33 cellular contexts compared by ENCODE assay signal in the genomic region with DNA sequence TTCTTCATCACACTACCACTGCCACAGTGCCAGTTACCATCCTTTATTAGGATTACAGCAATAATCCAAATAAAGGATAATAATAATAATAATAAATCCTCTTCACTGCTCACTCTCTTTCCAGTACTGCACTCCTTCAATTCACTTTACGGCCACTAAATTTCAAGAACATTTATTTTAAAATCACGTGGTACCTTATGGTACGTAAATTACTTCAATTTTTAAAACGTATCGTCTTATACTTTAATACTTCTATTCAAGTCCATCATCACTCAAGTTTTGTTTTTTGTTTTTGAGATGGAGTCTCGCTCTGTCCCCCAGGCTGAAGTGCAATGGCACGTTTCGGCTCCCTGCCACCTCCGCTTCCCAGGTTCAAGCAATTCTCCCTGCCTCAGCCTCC.
"Had no signal": no experiment of that assay in that cellular context is flagged by ENCODE, and none has a peak within 500 bp of the region (broad histone marks: within the 10 kb centered on the region; RNA-seq: fewer than 3 reads in every experiment).

No MANE protein-coding gene starts in this region.

- H3K4me3 ChIP-seq: ascending aorta had no signal

- H3K4me3 Mint-ChIP-seq: activated B cell treated with CpG ODN at 0.5 μM for 24 hours; activated CD4-positive, alpha-beta memory T cell treated with anti-CD3 and anti-CD28 coated beads, Interleukin-2, amount 10 ng/mL, durations not matched to agents 7 days and 5 days; activated CD4-positive, alpha-beta T cell treated with anti-CD3 and anti-CD28 coated beads for 36 hours; activated CD4-positive, alpha-beta T cell treated with anti-CD3 and anti-CD28 coated beads, Interleukin-2, amount 10 ng/mL, durations not matched to agents 7 days and 5 days; activated CD8-positive, alpha-beta memory T cell treated with anti-CD3 and anti-CD28 coated beads, Interleukin-2, amount 10 ng/mL, durations not matched to agents 7 days and 5 days; activated CD8-positive, alpha-beta T cell treated with anti-CD3 and anti-CD28 coated beads, Interleukin-2, amount 10 ng/mL, durations not matched to agents 7 days and 5 days; activated naive CD4-positive, alpha-beta T cell treated with anti-CD3 and anti-CD28 coated beads, Interleukin-2, amount 10 ng/mL, durations not matched to agents 7 days and 5 days; activated naive CD4-positive, alpha-beta T cell treated with anti-CD3 and anti-CD28 coated beads, Interleukin-2, amount 50 U/mL, for 24 hours; activated naive CD8-positive, alpha-beta T cell; activated naive CD8-positive, alpha-beta T cell treated with anti-CD3 and anti-CD28 coated beads, Interleukin-2, amount 10 ng/mL, durations not matched to agents 7 days and 5 days; activated naive CD8-positive, alpha-beta T cell treated with anti-CD3 and anti-CD28 coated beads, Interleukin-2, amount 50 U/mL, for 24 hours; activated T-cell treated with anti-CD3 and anti-CD28 coated beads, Interleukin-2, amount 50 U/mL, for 24 hours; brain; T-helper 1 cell treated with Interleukin-12 subunit alpha and Interleukin-12 subunit beta and Interleukin-4 antibody, amounts not matched to agents 30 μg/mL and 1 μg/mL, for 36 hours; T-helper 2 cell treated with Interferon-gamma antibody and Interleukin-4, amounts not matched to agents 5 μg/mL and 100 μg/mL, for 36 hours had no signal

- H3K27ac ChIP-seq: ascending aorta, VCaP had no signal

- H3K27me3 Mint-ChIP-seq: activated B cell treated with CpG ODN at 0.5 μM for 24 hours; activated CD4-positive, alpha-beta memory T cell treated with anti-CD3 and anti-CD28 coated beads, Interleukin-2, amount 10 ng/mL, durations not matched to agents 7 days and 5 days; activated CD4-positive, alpha-beta T cell treated with anti-CD3 and anti-CD28 coated beads for 36 hours; activated CD4-positive, alpha-beta T cell treated with anti-CD3 and anti-CD28 coated beads, Interleukin-2, amount 10 ng/mL, durations not matched to agents 7 days and 5 days; activated CD8-positive, alpha-beta memory T cell treated with anti-CD3 and anti-CD28 coated beads, Interleukin-2, amount 10 ng/mL, durations not matched to agents 7 days and 5 days; activated naive CD4-positive, alpha-beta T cell treated with anti-CD3 and anti-CD28 coated beads, Interleukin-2, amount 10 ng/mL, durations not matched to agents 7 days and 5 days; activated naive CD4-positive, alpha-beta T cell treated with anti-CD3 and anti-CD28 coated beads, Interleukin-2, amount 50 U/mL, for 24 hours; activated naive CD8-positive, alpha-beta T cell; activated naive CD8-positive, alpha-beta T cell treated with anti-CD3 and anti-CD28 coated beads, Interleukin-2, amount 10 ng/mL, durations not matched to agents 7 days and 5 days; activated naive CD8-positive, alpha-beta T cell treated with anti-CD3 and anti-CD28 coated beads, Interleukin-2, amount 50 U/mL, for 24 hours; activated T-cell treated with anti-CD3 and anti-CD28 coated beads, Interleukin-2, amount 50 U/mL, for 24 hours; brain had no signal

- ATAC-seq: activated CD4-positive, alpha-beta T cell treated with anti-CD3 and anti-CD28 coated beads for 36 hours; activated CD8-positive, alpha-beta memory T cell treated with anti-CD3 and anti-CD28 coated beads, Interleukin-2, amount 10 ng/mL, durations not matched to agents 7 days and 5 days; activated CD8-positive, alpha-beta T cell treated with anti-CD3 and anti-CD28 coated beads, Interleukin-2, amount 10 ng/mL, durations not matched to agents 7 days and 5 days; activated naive CD8-positive, alpha-beta T cell treated with anti-CD3 and anti-CD28 coated beads, Interleukin-2, amount 50 U/mL, for 24 hours had no signal

- H3K9me3 Mint-ChIP-seq: activated B cell treated with CpG ODN at 0.5 μM for 24 hours; activated naive CD4-positive, alpha-beta T cell treated with anti-CD3 and anti-CD28 coated beads, Interleukin-2, amount 10 ng/mL, durations not matched to agents 7 days and 5 days; activated naive CD8-positive, alpha-beta T cell treated with anti-CD3 and anti-CD28 coated beads, Interleukin-2, amount 10 ng/mL, durations not matched to agents 7 days and 5 days; activated naive CD8-positive, alpha-beta T cell treated with anti-CD3 and anti-CD28 coated beads, Interleukin-2, amount 50 U/mL, for 24 hours; activated T-cell treated with anti-CD3 and anti-CD28 coated beads, Interleukin-2, amount 50 U/mL, for 24 hours; activated T-helper 2 cell treated with anti-CD3 and anti-CD28 coated beads, Interferon-gamma antibody, Interleukin-2, Interleukin-4, amounts not matched to agents 10 μg/mL and 5 μg/mL and 100 μg/mL, durations not matched to agents 14 hours and 24 hours and 36 hours; T-helper 1 cell treated with Interleukin-12 subunit alpha and Interleukin-12 subunit beta and Interleukin-4 antibody, amounts not matched to agents 30 μg/mL and 1 μg/mL, for 36 hours had no signal

- H3K27ac Mint-ChIP-seq: activated B cell treated with CpG ODN at 0.5 μM for 24 hours; activated CD4-positive, alpha-beta memory T cell treated with anti-CD3 and anti-CD28 coated beads, Interleukin-2, amount 10 ng/mL, durations not matched to agents 7 days and 5 days; activated CD4-positive, alpha-beta T cell treated with anti-CD3 and anti-CD28 coated beads for 36 hours; activated CD4-positive, alpha-beta T cell treated with anti-CD3 and anti-CD28 coated beads, Interleukin-2, amount 10 ng/mL, durations not matched to agents 7 days and 5 days; activated CD8-positive, alpha-beta memory T cell treated with anti-CD3 and anti-CD28 coated beads, Interleukin-2, amount 10 ng/mL, durations not matched to agents 7 days and 5 days; activated CD8-positive, alpha-beta T cell treated with anti-CD3 and anti-CD28 coated beads, Interleukin-2, amount 10 ng/mL, durations not matched to agents 7 days and 5 days; activated naive CD4-positive, alpha-beta T cell treated with anti-CD3 and anti-CD28 coated beads, Interleukin-2, amount 10 ng/mL, durations not matched to agents 7 days and 5 days; activated naive CD8-positive, alpha-beta T cell; activated naive CD8-positive, alpha-beta T cell treated with anti-CD3 and anti-CD28 coated beads, Interleukin-2, amount 10 ng/mL, durations not matched to agents 7 days and 5 days; activated naive CD8-positive, alpha-beta T cell treated with anti-CD3 and anti-CD28 coated beads, Interleukin-2, amount 50 U/mL, for 24 hours; activated T-cell treated with anti-CD3 and anti-CD28 coated beads, Interleukin-2, amount 50 U/mL, for 24 hours; activated T-helper 2 cell treated with anti-CD3 and anti-CD28 coated beads, Interferon-gamma antibody, Interleukin-2, Interleukin-4, amounts not matched to agents 10 μg/mL and 5 μg/mL and 100 μg/mL, durations not matched to agents 14 hours and 24 hours and 36 hours; T-helper 1 cell treated with Interleukin-12 subunit alpha and Interleukin-12 subunit beta and Interleukin-4 antibody, amounts not matched to agents 30 μg/mL and 1 μg/mL, for 36 hours; T-helper 2 cell treated with Interferon-gamma antibody and Interleukin-4, amounts not matched to agents 5 μg/mL and 100 μg/mL, for 36 hours had no signal

- DNase-seq: activated B cell treated with CpG ODN at 0.5 μM for 24 hours; activated CD4-positive, alpha-beta memory T cell treated with anti-CD3 and anti-CD28 coated beads, Interleukin-2, amount 10 ng/mL, durations not matched to agents 7 days and 5 days; activated CD4-positive, alpha-beta T cell treated with anti-CD3 and anti-CD28 coated beads for 1 hour; activated CD4-positive, alpha-beta T cell treated with anti-CD3 and anti-CD28 coated beads for 36 hours; activated CD4-positive, alpha-beta T cell treated with anti-CD3 and anti-CD28 coated beads for 48 hours; activated CD4-positive, alpha-beta T cell treated with anti-CD3 and anti-CD28 coated beads, Interleukin-2, amount 10 ng/mL, durations not matched to agents 7 days and 5 days; activated CD4-positive, alpha-beta T cell treated with anti-CD3 and anti-CD28 coated beads, Interleukin-2, amount 50 U/mL, for 48 hours; activated CD8-positive, alpha-beta memory T cell treated with anti-CD3 and anti-CD28 coated beads for 24 hours; activated CD8-positive, alpha-beta memory T cell treated with anti-CD3 and anti-CD28 coated beads, Interleukin-2, amount 10 ng/mL, durations not matched to agents 7 days and 5 days; activated CD8-positive, alpha-beta memory T cell treated with anti-CD3 and anti-CD28 coated beads, Interleukin-2, amount 50 U/mL, for 48 hours; activated CD8-positive, alpha-beta T cell treated with anti-CD3 and anti-CD28 coated beads, Interleukin-2, amount 10 ng/mL, durations not matched to agents 7 days and 5 days; activated effector memory CD4-positive, alpha-beta T cell treated with Interleukin-2 at 50 U/mL for 16 hours; activated gamma-delta T cell; activated naive CD4-positive, alpha-beta T cell treated with anti-CD3 and anti-CD28 coated beads, Interleukin-2, amount 10 ng/mL, durations not matched to agents 7 days and 5 days; activated naive CD4-positive, alpha-beta T cell treated with Interleukin-2 at 50 U/mL for 16 hours; activated naive CD8-positive, alpha-beta T cell treated with anti-CD3 and anti-CD28 coated beads, Interleukin-2, amount 10 ng/mL, durations not matched to agents 7 days and 5 days; activated naive CD8-positive, alpha-beta T cell treated with anti-CD3 and anti-CD28 coated beads, Interleukin-2, amount 50 U/mL, for 24 hours; activated T-cell treated with anti-CD3 and anti-CD28 coated beads, Interleukin-2, amount 50 U/mL, for 24 hours; activated T-cell treated with anti-CD3 and anti-CD28 coated beads, Interleukin-2, amount 50 U/mL, for 48 hours; amygdala; anterior cingulate cortex; central memory CD4-positive, alpha-beta T cell; T-helper 2 cell; T-helper 9 cell had no signal

- FAIRE-seq: TTC549 had no signal

- H3K27me3 ChIP-seq: ascending aorta had no signal

- H3K9me3 ChIP-seq: ascending aorta had no signal
